19 cellular contexts compared by ENCODE assay signal in the genomic region with DNA sequence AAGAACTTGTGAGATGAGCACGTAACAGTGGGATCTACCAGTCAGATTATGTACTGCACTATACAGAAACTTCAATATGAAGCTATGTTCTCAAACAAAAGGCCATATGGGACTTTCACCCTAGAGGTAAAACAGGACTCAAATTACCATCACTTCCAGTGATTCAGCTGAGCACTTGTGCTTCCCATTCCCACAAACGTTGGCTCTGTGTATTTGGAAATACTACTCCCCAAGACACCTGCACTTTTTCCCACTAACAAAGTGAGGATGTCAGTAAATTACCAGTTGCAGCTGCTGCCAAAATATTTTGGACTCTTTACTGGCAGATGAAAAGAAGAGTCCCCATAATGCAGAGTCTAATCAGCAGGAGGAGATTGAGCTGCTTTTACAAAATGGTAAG.
"Had no signal": no experiment of that assay in that cellular context is flagged by ENCODE, and none has a peak within 500 bp of the region (broad histone marks: within the 10 kb centered on the region; RNA-seq: fewer than 3 reads in every experiment).

No MANE protein-coding gene starts in this region.

- H3K27me3 Mint-ChIP-seq: dendritic cell treated with granulocyte-macrophage colony-stimulating factor and Interleukin-4, amounts not matched to agents 40 ng/mL and 50 ng/mL, for 4 days; effector memory CD8-positive, alpha-beta T cell had no signal

- ATAC-seq: activated naive CD4-positive, alpha-beta T cell treated with anti-CD3 and anti-CD28 coated beads, Interleukin-2, amount 50 U/mL, for 72 hours; effector memory CD8-positive, alpha-beta T cell; gastrocnemius medialis; left ventricle myocardium superior; psoas muscle; sciatic nerve had no signal

- H3K27ac Mint-ChIP-seq: activated naive CD4-positive, alpha-beta T cell treated with anti-CD3 and anti-CD28 coated beads, Interleukin-2, amount 50 U/mL, for 72 hours; dendritic cell treated with granulocyte-macrophage colony-stimulating factor and Interleukin-4, amounts not matched to agents 40 ng/mL and 50 ng/mL, for 4 days; effector memory CD8-positive, alpha-beta T cell; nephron had no signal

- H3K4me3 Mint-ChIP-seq: dendritic cell treated with granulocyte-macrophage colony-stimulating factor and Interleukin-4, amounts not matched to agents 40 ng/mL and 50 ng/mL, for 4 days; effector memory CD8-positive, alpha-beta T cell; nephron had no signal

- H3K9me3 ChIP-seq: gastrocnemius medialis, psoas muscle, spleen had no signal

- DNase-seq: activated CD4-positive, alpha-beta T cell treated with anti-CD3 and anti-CD28 coated beads, Interleukin-2, amount 50 U/mL, for 1 hour; activated CD4-positive, CD25-positive, alpha-beta regulatory T cell; activated effector memory CD4-positive, alpha-beta T cell treated with Interleukin-2 at 50 U/mL for 16 hours; activated T-cell treated with anti-CD3 and anti-CD28 coated beads, Interleukin-2, amount 50 U/mL, for 1 hour; cerebellar nuclear complex; effector memory CD8-positive, alpha-beta T cell; gastrocnemius medialis; kidney; left ventricle myocardium superior; mesenchymal stem cell; psoas muscle; spleen; stimulated activated CD4-positive, alpha-beta T cell treated with anti-CD3 and anti-CD28 coated beads, Interleukin-1b, Interleukin-23, amount 100 ng/mL, for 48 hours; stimulated activated naive CD4-positive, alpha-beta T cell treated with Interleukin-2 at 50 U/mL for 16 hours; trophoblast cell had no signal

- H3K36me3 Mint-ChIP-seq: activated naive CD4-positive, alpha-beta T cell treated with anti-CD3 and anti-CD28 coated beads, Interleukin-2, amount 50 U/mL, for 72 hours had no signal
